ENCODE assay signal across 1 cellular context in genomic region chr1:2575801-2576663, GRCh38.
TF ChIP-seq lines count a peak whose summit lies in the region.

No MANE protein-coding gene starts in this region.

TF ChIP-seq in HepG2, 621 proteins besides CTCF, POLR2A, EP300 and RAD21 (continued from another document and continues in another):
- 0 out of 2 replicates have a peak, but pooled peaks have one; percentile 64 for TF ChIP-seq ZNF800 (CRISPR knock-in tag; IDR thresholded peaks at IDR 0.05)
- no peak for TF ChIP-seq KIAA2018 (CRISPR knock-in tag; IDR thresholded peaks at IDR 0.05; ENCODE audit: borderline replicate concordance)
- TF ChIP-seq SP5 (CRISPR knock-in tag; IDR thresholded peaks at IDR 0.05; ENCODE audit: borderline replicate concordance, low read depth) = peak; percentile 60; the same call in 1 of the 2 replicates
- TF ChIP-seq TBP (CRISPR knock-in tag; IDR thresholded peaks at IDR 0.05) = no peak
- TF ChIP-seq SRSF1 (optimal IDR thresholded peaks at IDR 0.05; ENCODE audit: low read depth, low read length) = no peak
- no peak for TF ChIP-seq HES4 (CRISPR knock-in tag; IDR thresholded peaks at IDR 0.05; ENCODE audit: borderline replicate concordance)
- no peak for TF ChIP-seq IKZF4 (CRISPR knock-in tag; IDR thresholded peaks at IDR 0.05; ENCODE audit: borderline replicate concordance, low read depth, not compliant biosample characterization)
- no peak for TF ChIP-seq CEBPZ (IDR thresholded peaks at IDR 0.05; ENCODE audit: low read length)
- no peak for TF ChIP-seq ZNF235 (CRISPR knock-in tag; IDR thresholded peaks at IDR 0.05; ENCODE audit: borderline replicate concordance)
- TF ChIP-seq MBNL3 (CRISPR knock-in tag; conservative IDR thresholded peaks at IDR 0.05) = no peak
- peak; percentile 78 for TF ChIP-seq HDAC1 (CRISPR knock-in tag; IDR thresholded peaks at IDR 0.05)
- TF ChIP-seq ZFP62 (CRISPR knock-in tag; IDR thresholded peaks at IDR 0.05) = no peak
- TF ChIP-seq E2F5 (CRISPR knock-in tag; conservative IDR thresholded peaks at IDR 0.05) = no peak
- TF ChIP-seq MED1 (CRISPR knock-in tag; IDR thresholded peaks at IDR 0.05) = peak; percentile 86
- no peak for TF ChIP-seq MNT (IDR thresholded peaks at IDR 0.05)
- TF ChIP-seq YEATS2 (CRISPR knock-in tag; IDR thresholded peaks at IDR 0.05; ENCODE audit: borderline replicate concordance) = no peak
- no peak for TF ChIP-seq ZNF256 (CRISPR knock-in tag; conservative IDR thresholded peaks at IDR 0.05)
- TF ChIP-seq TFDP1 (CRISPR knock-in tag; IDR thresholded peaks at IDR 0.05; ENCODE audit: borderline replicate concordance) = no peak
- no peak for TF ChIP-seq ZNF652 (CRISPR knock-in tag; IDR thresholded peaks at IDR 0.05; ENCODE audit: borderline replicate concordance, low read depth)
- TF ChIP-seq EHMT2 (IDR thresholded peaks at IDR 0.05; ENCODE audit: borderline replicate concordance, low read depth, low read length) = no peak
- TF ChIP-seq NFIB (CRISPR knock-in tag; IDR thresholded peaks at IDR 0.05; ENCODE audit: borderline replicate concordance) = no peak
- TF ChIP-seq ZNF850 (CRISPR knock-in tag; conservative IDR thresholded peaks at IDR 0.05) = no peak
- no peak for TF ChIP-seq ZNF746 (CRISPR knock-in tag; IDR thresholded peaks at IDR 0.05)
- peak; percentile 55; the same call in 1 of the 2 replicates for TF ChIP-seq ZBTB7B (CRISPR knock-in tag; IDR thresholded peaks at IDR 0.05)
- 0 out of 2 replicates have a peak, but pooled peaks have one; percentile 6 for TF ChIP-seq ZNF263 (CRISPR knock-in tag; IDR thresholded peaks at IDR 0.05)
- peak; percentile 42; the same call in 1 of the 2 replicates for TF ChIP-seq ERF (CRISPR knock-in tag; IDR thresholded peaks at IDR 0.05)
- no peak for TF ChIP-seq ZEB1 (IDR thresholded peaks at IDR 0.05; ENCODE audit: insufficient replicate concordance, low read depth)
- TF ChIP-seq AKNA (CRISPR knock-in tag; IDR thresholded peaks at IDR 0.05; ENCODE audit: borderline replicate concordance) = no peak
- no peak for TF ChIP-seq ZKSCAN5 (CRISPR knock-in tag; IDR thresholded peaks at IDR 0.05)
- TF ChIP-seq CHD2 (IDR thresholded peaks at IDR 0.05; ENCODE audit: low read depth, low read length) = no peak
- peak; percentile 85; the same call in 1 of the 2 replicates for TF ChIP-seq HDAC2 (CRISPR knock-in tag; IDR thresholded peaks at IDR 0.05)
- no peak for TF ChIP-seq ZNF672 (CRISPR knock-in tag; IDR thresholded peaks at IDR 0.05)
- TF ChIP-seq SIX4 (CRISPR knock-in tag; IDR thresholded peaks at IDR 0.05) = no peak
- TF ChIP-seq ZNF160 (CRISPR knock-in tag; IDR thresholded peaks at IDR 0.05) = no peak; the same call in 1 of the 2 replicates
- no peak for TF ChIP-seq ZNF468 (CRISPR knock-in tag; IDR thresholded peaks at IDR 0.05)
- TF ChIP-seq ELF3 (CRISPR knock-in tag; IDR thresholded peaks at IDR 0.05) = peak; percentile 92
